In the genomic region with DNA sequence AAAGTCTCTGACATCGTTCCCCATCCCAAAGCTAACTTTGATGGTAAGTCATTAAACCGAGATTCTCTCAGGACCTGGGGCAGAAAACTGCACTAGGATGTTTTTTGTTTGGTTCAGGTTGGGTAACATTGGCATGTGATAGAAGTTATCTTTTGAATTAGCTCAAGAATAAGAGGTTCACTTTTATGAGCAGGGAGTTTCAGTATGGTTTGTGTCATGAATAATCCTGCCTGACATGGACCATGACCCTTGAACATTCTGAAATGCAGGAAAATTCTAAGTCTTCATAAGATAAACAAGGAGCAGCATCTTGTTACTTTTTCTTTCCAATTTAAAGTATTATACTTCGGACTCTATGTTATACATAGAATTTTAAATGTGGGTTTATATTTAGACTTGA, we compare ENCODE assay signal across 1 cellular context.
TF ChIP-seq lines count a peak whose summit lies in the region.

No MANE protein-coding gene starts in this region.

TF ChIP-seq in IMR-90, 13 proteins besides CTCF, POLR2A, EP300 and RAD21:
- TF ChIP-seq RCOR1 (IDR thresholded peaks at IDR 0.05; ENCODE audit: insufficient replicate concordance, low read length) (no peak), MAZ (IDR thresholded peaks at IDR 0.05; ENCODE audit: borderline replicate concordance, low read depth, low read length) (no peak), MAFK (IDR thresholded peaks at IDR 0.05; ENCODE audit: low read depth, low read length) (no peak), CHD1 (IDR thresholded peaks at IDR 0.05; ENCODE audit: low read depth, low read length) (no peak), SMC3 (IDR thresholded peaks at IDR 0.05; ENCODE audit: low read depth, low read length) (no peak), NFE2L2 (IDR thresholded peaks at IDR 0.05; ENCODE audit: low read depth, low read length) (no peak)
- TF ChIP-seq, protein P1, sequence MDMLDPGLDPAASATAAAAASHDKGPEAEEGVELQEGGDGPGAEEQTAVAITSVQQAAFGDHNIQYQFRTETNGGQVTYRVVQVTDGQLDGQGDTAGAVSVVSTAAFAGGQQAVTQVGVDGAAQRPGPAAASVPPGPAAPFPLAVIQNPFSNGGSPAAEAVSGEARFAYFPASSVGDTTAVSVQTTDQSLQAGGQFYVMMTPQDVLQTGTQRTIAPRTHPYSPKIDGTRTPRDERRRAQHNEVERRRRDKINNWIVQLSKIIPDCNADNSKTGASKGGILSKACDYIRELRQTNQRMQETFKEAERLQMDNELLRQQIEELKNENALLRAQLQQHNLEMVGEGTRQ (IDR thresholded peaks at IDR 0.05; ENCODE audit: low read depth, low read length): no peak
